In genomic region chr1:205061665-205062069, GRCh38 we compare ENCODE assay signal across 8 cellular contexts. TPM values are rescaled to one million over a fixed set of nuclear protein-coding genes. Genes with fewer than 3 reads are reported as not detected.
DNase-seq lines count a peak whose midpoint lies in the region; ATAC-seq, FAIRE-seq and TF ChIP-seq lines count a peak whose summit lies in the region.

No MANE protein-coding gene starts in this region.

- peaks cover 9% of the 10 kb centered on the region; the same call in 1 of the 2 replicates for H3K4me1 Mint-ChIP-seq in WTC11

- H3K4me3 ChIP-seq in cardiac fibroblast (replicated peaks in 1 of 2; ENCODE audit: low read depth in 2 of 2, low read length in 2 of 2), result no peak overlapping the region

- H3K27ac ChIP-seq in 22Rv1, result no peak overlapping the region

- DNase-seq in GM18507 (ENCODE audit: extremely low spot score, insufficient read length, low read depth) (peak; percentile 53), NCI-H2171 (lab: John Stamatoyannopoulos, UW) (peak; percentile 67), WTC11 (ENCODE audit: low spot score) (peak; percentile 96), cardiac fibroblast (ENCODE audit: low read depth in 2 of 2) (peak; percentile 64 to 79), islet precursor cell (peak; percentile 92)
- peak; percentile 34 to 61 (median 46) for DNase-seq in stimulated activated CD4-positive, alpha-beta T cell treated with anti-CD3 and anti-CD28 coated beads, Interleukin-1b, Interleukin-23, amount 100 ng/mL, for 24 hours (ENCODE audit: low read depth in 4 of 4, low spot score in 1 of 4)

- CTCF ChIA-PET in WTC11 (lab: Charles Lee), result interaction anchor here (0.6 to 4.7 kb wide), 120 partner anchors 8 to 663 kb away, joined by 3 to 648 read pairs (median 5); partner anchors contain the start of genes CNTN2, NUAK2, RBBP5 and TMCC2

- peak; percentile 84 for FAIRE-seq in GM18507 (lab: Jason Lieb, UNC)

- no peaks in the 10 kb centered on the region for H3K27me3 Mint-ChIP-seq in WTC11 (ENCODE audit: low read depth)

- TF ChIP-seq CTCF in 22Rv1 (IDR thresholded peaks at IDR 0.05) (peak; percentile 98), WTC11 (IDR thresholded peaks at IDR 0.05) (peak; percentile 84), cardiac fibroblast (IDR thresholded peaks at IDR 0.05; ENCODE audit: low read depth, low read length) (peak; percentile 94)

- no peaks in the 10 kb centered on the region for H3K9me3 Mint-ChIP-seq in WTC11

- H3K27ac Mint-ChIP-seq in WTC11, result no peak overlapping the region

- ATAC-seq in WTC11 (peak; percentile 85), HG03439 (IDR thresholded peaks at IDR 0.05; ENCODE audit: unreplicated experiment) (no peak)

- H3K4me3 Mint-ChIP-seq in WTC11, result no peak overlapping the region

- H3K36me3 Mint-ChIP-seq in WTC11, result no peaks in the 10 kb centered on the region

- POLR2A ChIA-PET in WTC11 (lab: Charles Lee), result interaction anchor here (0.7 to 1.2 kb wide), 5 partner anchors 70 to 239 kb away, joined by 3 to 8 read pairs (median 4); partner anchors contain the start of gene TMCC2

TF ChIP-seq in WTC11, 78 proteins besides CTCF, POLR2A, EP300 and RAD21:
- TF ChIP-seq GRHL2 (CRISPR knock-in tag; IDR thresholded peaks at IDR 0.05; ENCODE audit: insufficient replicate concordance, severe bottlenecking) (no peak), PRDM15 (CRISPR knock-in tag; IDR thresholded peaks at IDR 0.05) (peak; percentile 86)

RNA-seq across cellular contexts. Expression of gene CNTN2, which starts 18.7 kb away (rescaled TPM):
- 0.89 to 1.3 TPM (median 1.2 TPM) in 3 replicates for total RNA-seq in WTC11 (2021)

RNA-seq across cellular contexts. Expression of gene TMEM81, which starts 22.6 kb away (rescaled TPM):
- total RNA-seq in WTC11 (2021), result 5.7 to 7.5 TPM (median 5.7 TPM) in 3 replicates

Comparison
In these comparisons a context has a peak if more than half of its experiments do, and no peak if none do; other contexts are left out.
1. DNase-seq: peak in every context shown above with its lines; median percentile 96 in WTC11; 92 in islet precursor cell; 72 in cardiac fibroblast; 67 in NCI-H2171; 53 in GM18507; 46 in stimulated activated CD4-positive, alpha-beta T cell treated with anti-CD3 and anti-CD28 coated beads, Interleukin-1b, Interleukin-23, amount 100 ng/mL, for 24 hours.